Comparison of ENCODE assay signal across 8 cellular contexts in the genomic region with DNA sequence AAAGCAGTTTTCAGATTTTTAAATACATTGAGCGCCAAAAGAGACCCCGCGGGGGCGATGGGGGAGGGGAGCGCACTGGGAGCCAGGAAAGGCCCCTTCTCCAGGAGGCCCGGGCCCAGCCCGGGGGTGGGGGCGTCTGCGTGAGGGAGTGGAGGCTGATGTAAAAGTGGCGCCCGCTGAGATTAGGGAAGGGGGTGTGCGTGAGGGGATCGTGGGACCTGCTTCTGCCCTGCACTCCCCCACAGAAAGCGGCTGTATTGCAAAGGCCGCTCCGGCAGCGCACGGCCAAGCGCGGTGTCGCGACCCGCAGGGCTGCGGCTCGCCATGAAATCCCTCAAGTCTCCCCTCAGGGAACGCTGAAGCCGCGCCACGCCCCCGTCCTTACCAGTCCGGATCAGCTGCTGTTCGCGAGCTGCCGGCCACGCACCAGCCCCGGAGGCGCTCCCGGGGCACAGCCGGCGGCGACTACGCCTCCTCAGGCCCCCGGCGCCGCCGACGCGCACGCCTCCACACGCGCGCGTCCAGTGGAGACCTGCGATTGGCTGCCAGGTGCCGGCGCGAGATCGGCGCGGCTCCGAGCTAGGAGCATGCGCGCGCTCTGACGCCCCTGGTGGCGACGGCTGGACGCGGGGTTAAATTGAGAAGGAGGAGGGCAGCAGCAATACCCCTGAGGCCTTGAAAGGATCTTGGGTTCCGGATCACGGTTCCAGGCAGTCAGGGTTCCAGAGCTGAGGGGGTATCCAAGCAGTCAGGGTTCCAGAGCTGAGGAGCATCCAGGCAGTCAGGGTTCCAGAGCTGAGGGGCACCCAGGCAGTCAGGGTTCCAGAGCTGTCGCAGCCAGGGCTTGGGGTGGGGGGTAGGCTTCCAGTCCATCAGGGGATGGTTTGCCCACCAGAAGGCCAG. TPM values are rescaled to one million over a fixed set of nuclear protein-coding genes. Genes with fewer than 3 reads are reported as not detected.
DNase-seq lines count a peak whose midpoint lies in the region; ATAC-seq and TF ChIP-seq lines count a peak whose summit lies in the region.

A gene with protein sequence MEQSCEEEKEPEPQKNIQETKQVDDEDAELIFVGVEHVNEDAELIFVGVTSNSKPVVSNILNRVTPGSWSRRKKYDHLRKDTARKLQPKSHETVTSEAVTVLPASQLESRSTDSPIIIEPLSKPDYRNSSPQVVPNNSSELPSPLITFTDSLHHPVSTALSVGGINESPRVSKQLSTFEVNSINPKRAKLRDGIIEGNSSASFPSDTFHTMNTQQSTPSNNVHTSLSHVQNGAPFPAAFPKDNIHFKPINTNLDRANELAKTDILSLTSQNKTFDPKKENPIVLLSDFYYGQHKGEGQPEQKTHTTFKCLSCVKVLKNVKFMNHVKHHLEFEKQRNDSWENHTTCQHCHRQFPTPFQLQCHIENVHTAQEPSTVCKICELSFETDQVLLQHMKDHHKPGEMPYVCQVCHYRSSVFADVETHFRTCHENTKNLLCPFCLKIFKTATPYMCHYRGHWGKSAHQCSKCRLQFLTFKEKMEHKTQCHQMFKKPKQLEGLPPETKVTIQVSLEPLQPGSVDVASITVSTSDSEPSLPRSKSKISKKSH (minus strand): TSS at position 469 of the 903 bp plus-strand sequence. CDS start 19,344 bp downstream, outside the sequence.

- no peaks in the 10 kb centered on the region for H3K36me3 ChIP-seq in ACC112 (ENCODE audit: insufficient read depth, low read length)

- H3K36me3 Mint-ChIP-seq in activated CD4-positive, alpha-beta memory T cell treated with anti-CD3 and anti-CD28 coated beads, Interleukin-2, amount 10 ng/mL, durations not matched to agents 7 days and 5 days (ENCODE audit: low read depth) = peaks cover 24% of the 10 kb centered on the region
- H3K36me3 Mint-ChIP-seq in effector memory CD8-positive, alpha-beta T cell (ENCODE audit: insufficient read depth) = peaks cover 6% of the 10 kb centered on the region
- H3K36me3 Mint-ChIP-seq in mesothelial cell of epicardium = peaks cover 29% of the 10 kb centered on the region

- peaks cover 9% of the 10 kb centered on the region for H3K9me3 Mint-ChIP-seq in activated CD4-positive, alpha-beta memory T cell treated with anti-CD3 and anti-CD28 coated beads, Interleukin-2, amount 10 ng/mL, durations not matched to agents 7 days and 5 days
- H3K9me3 Mint-ChIP-seq in effector memory CD8-positive, alpha-beta T cell = peaks cover 0 to 2% of the 10 kb centered on the region in 2 donors
- peaks cover 17% of the 10 kb centered on the region for H3K9me3 Mint-ChIP-seq in mesothelial cell of epicardium

- CTCF ChIA-PET in activated CD4-positive, alpha-beta memory T cell treated with anti-CD3 and anti-CD28 coated beads, Interleukin-2, amount 10 ng/mL, durations not matched to agents 7 days and 5 days (lab: Charles Lee) = interaction anchor here (0.5 to 2.6 kb wide), 19 partner anchors 9 to 148 kb away, joined by 3 to 9 read pairs (median 4); a partner anchor contains a TSS

- peaks cover 10% of the 10 kb centered on the region for H3K27me3 ChIP-seq in ACC112 (ENCODE audit: insufficient read depth, low read length)

- H3K4me3 Mint-ChIP-seq in activated CD4-positive, alpha-beta memory T cell treated with anti-CD3 and anti-CD28 coated beads, Interleukin-2, amount 10 ng/mL, durations not matched to agents 7 days and 5 days = peak within 1 kb of the TSS; percentile 69
- H3K4me3 Mint-ChIP-seq in effector memory CD8-positive, alpha-beta T cell = peak within 1 kb of the TSS; percentile 85 to 87
- H3K4me3 Mint-ChIP-seq in mesothelial cell of epicardium = peak within 1 kb of the TSS; percentile 87

- peaks cover 13% of the 10 kb centered on the region for H3K4me1 Mint-ChIP-seq in activated CD4-positive, alpha-beta memory T cell treated with anti-CD3 and anti-CD28 coated beads, Interleukin-2, amount 10 ng/mL, durations not matched to agents 7 days and 5 days
- H3K4me1 Mint-ChIP-seq in effector memory CD8-positive, alpha-beta T cell (ENCODE audit: low read depth in 2 of 2) = peaks cover 8 to 15% of the 10 kb centered on the region in 2 donors
- H3K4me1 Mint-ChIP-seq in mesothelial cell of epicardium = peaks cover 8% of the 10 kb centered on the region

- no peak within 1 kb of the TSS for H3K27ac ChIP-seq in ACC112 (ENCODE audit: low read depth, low read length)

- POLR2A ChIA-PET in activated CD4-positive, alpha-beta memory T cell treated with anti-CD3 and anti-CD28 coated beads, Interleukin-2, amount 10 ng/mL, durations not matched to agents 7 days and 5 days (lab: Charles Lee) = no interaction called here

- no peaks in the 10 kb centered on the region for H3K79me2 ChIP-seq in ACC112 (ENCODE audit: control insufficient read depth, insufficient read depth, low read length, unreplicated experiment)

- peak; percentile 55 for ATAC-seq in GM18858 (IDR thresholded peaks at IDR 0.05; ENCODE audit: unreplicated experiment)
- peak; percentile 93 for ATAC-seq in HG03135 (IDR thresholded peaks at IDR 0.05; ENCODE audit: unreplicated experiment)
- ATAC-seq in effector memory CD8-positive, alpha-beta T cell (replicated peaks) = peak; percentile 99

- H3K4me3 ChIP-seq in ACC112 (ENCODE audit: low read depth, low read length) = peak within 1 kb of the TSS; percentile 90

- peaks cover 3% of the 10 kb centered on the region for H3K4me1 ChIP-seq in ACC112 (ENCODE audit: control insufficient read depth, insufficient read depth, low read length, unreplicated experiment)

- peak; percentile 67 for TF ChIP-seq CTCF in mesothelial cell of epicardium (IDR thresholded peaks at IDR 0.05; ENCODE audit: unreplicated experiment)

- H2AFZ ChIP-seq in ACC112 (ENCODE audit: low read length, unreplicated experiment) = peak within 1 kb of the TSS; percentile 60

- peak; percentile 52 for DNase-seq in NCI-H510A (lab: John Stamatoyannopoulos, UW)
- DNase-seq in activated CD4-positive, alpha-beta memory T cell treated with anti-CD3 and anti-CD28 coated beads, Interleukin-2, amount 10 ng/mL, durations not matched to agents 7 days and 5 days = peak; percentile 87
- peak; percentile 76 to 86 (median 82) for DNase-seq in effector memory CD8-positive, alpha-beta T cell
- DNase-seq in mesothelial cell of epicardium (ENCODE audit: low spot score in 2 of 2, unreplicated experiment in 2 of 2) = peak; percentile 57 to 75
- peak; percentile 45 to 59 for DNase-seq in stimulated activated CD8-positive, alpha-beta memory T cell treated with anti-CD3 and anti-CD28 coated beads, Interleukin-15, amount 100 ng/mL, for 4 hours (ENCODE audit: low read depth in 2 of 2)

- peaks cover 10% of the 10 kb centered on the region for H3K27me3 Mint-ChIP-seq in activated CD4-positive, alpha-beta memory T cell treated with anti-CD3 and anti-CD28 coated beads, Interleukin-2, amount 10 ng/mL, durations not matched to agents 7 days and 5 days
- peaks cover 13 to 18% of the 10 kb centered on the region in 2 donors for H3K27me3 Mint-ChIP-seq in effector memory CD8-positive, alpha-beta T cell
- peaks cover 23% of the 10 kb centered on the region for H3K27me3 Mint-ChIP-seq in mesothelial cell of epicardium (ENCODE audit: low read depth)

- no peak within 1 kb of the TSS for H3K27ac Mint-ChIP-seq in activated CD4-positive, alpha-beta memory T cell treated with anti-CD3 and anti-CD28 coated beads, Interleukin-2, amount 10 ng/mL, durations not matched to agents 7 days and 5 days
- H3K27ac Mint-ChIP-seq in effector memory CD8-positive, alpha-beta T cell = peak within 1 kb of the TSS; percentile 56 to 71
- peak within 1 kb of the TSS; percentile 72 for H3K27ac Mint-ChIP-seq in mesothelial cell of epicardium

RNA-seq across cellular contexts. Expression of the gene that starts here (rescaled TPM):
- total RNA-seq in activated CD4-positive, alpha-beta memory T cell treated with anti-CD3 and anti-CD28 coated beads, Interleukin-2, amount 10 ng/mL, durations not matched to agents 7 days and 5 days = 1 to 10 TPM; 2.0 TPM
- 6.0 to 6.9 TPM (median 6.4 TPM) in 3 replicates for total RNA-seq in mesothelial cell of epicardium
